Comparison of ENCODE assay signal across 20 cellular contexts in genomic region chr2:218082586-218083351, GRCh38. TPM values are rescaled to one million over a fixed set of nuclear protein-coding genes. Genes with fewer than 3 reads are reported as not detected.
"Had no signal": no experiment of that assay in that cellular context is flagged by ENCODE, and none has a peak within 500 bp of the region (broad histone marks: within the 10 kb centered on the region; RNA-seq: fewer than 3 reads in every experiment).

No MANE protein-coding gene starts in this region.

- H3K27ac ChIP-seq: epithelial cell of prostate, gastrocnemius medialis, heart right ventricle, lower lobe of right lung, prostate gland, spleen, thoracic aorta, upper lobe of right lung had no signal

- DNase-seq: activated naive CD4-positive, alpha-beta T cell treated with anti-CD3 and anti-CD28 coated beads for 36 hours; activated naive CD8-positive, alpha-beta T cell treated with anti-CD3 and anti-CD28 coated beads, Interleukin-2, amount 50 U/mL, for 24 hours; activated T-cell treated with anti-CD3 and anti-CD28 coated beads for 4 hours; aorta; cerebellar nuclear complex; gastrocnemius medialis; heart right ventricle; left colon; lower lobe of right lung; nephron progenitor cell; occipital lobe; spleen; upper lobe of right lung had no signal

- H3K4me1 ChIP-seq: gastrocnemius medialis, lower lobe of right lung, prostate gland, spleen, upper lobe of right lung had no signal

- H3K36me3 ChIP-seq: gastrocnemius medialis, heart right ventricle, lower lobe of right lung, prostate gland, spleen, thoracic aorta, upper lobe of right lung had no signal

- ATAC-seq: activated CD4-positive, CD25-positive, alpha-beta regulatory T cell treated with anti-CD3 and anti-CD28 coated beads, Interleukin-2, amount 50 U/mL, for 24 hours; activated naive CD8-positive, alpha-beta T cell treated with anti-CD3 and anti-CD28 coated beads, Interleukin-2, amount 50 U/mL, for 24 hours; gastrocnemius medialis; heart right ventricle; left colon; lower lobe of right lung; sciatic nerve; upper lobe of right lung had no signal

- H3K27me3 ChIP-seq: upper lobe of right lung had no signal

- H3K9me3 ChIP-seq: prostate gland had no signal

- H3K4me3 ChIP-seq: gastrocnemius medialis, heart right ventricle, lower lobe of right lung, prostate gland, spleen, thoracic aorta, upper lobe of right lung had no signal

RNA-seq across cellular contexts. Expression of gene RUFY4, which starts 13.7 kb away (rescaled TPM):
- total RNA-seq: dermis microvascular lymphatic vessel endothelial cell, lower lobe of right lung, mesothelial cell of epicardium, upper lobe of right lung had no signal

RNA-seq across cellular contexts. Expression of gene CXCR2, which starts 43.1 kb away (rescaled TPM):
- total RNA-seq: dermis microvascular lymphatic vessel endothelial cell had no signal
